ENCODE assay signal across 8 cellular contexts in the genomic region with DNA sequence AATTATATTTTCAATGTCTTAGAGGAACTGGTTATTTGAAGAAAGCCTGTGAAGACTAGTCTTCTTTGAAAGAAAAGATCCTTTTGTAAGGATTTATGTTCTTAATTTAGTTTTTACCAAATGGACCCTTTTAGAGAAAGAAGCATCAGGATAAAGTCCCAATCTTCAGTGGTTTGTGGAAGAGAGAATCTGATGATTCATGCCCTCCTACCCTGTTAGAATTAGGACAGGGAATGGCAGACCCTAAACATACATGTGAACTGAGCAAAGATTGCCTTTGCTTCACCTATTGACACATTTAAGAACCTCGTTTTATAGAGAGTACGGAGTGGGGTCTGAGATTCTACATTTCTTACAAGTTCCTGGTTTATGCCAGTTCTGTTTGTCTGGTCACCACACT.
"Had no signal": no experiment of that assay in that cellular context is flagged by ENCODE, and none has a peak within 500 bp of the region (broad histone marks: within the 10 kb centered on the region; RNA-seq: fewer than 3 reads in every experiment).

No MANE protein-coding gene starts in this region.

- FAIRE-seq: G401.6, GM12878, GM12891, GM12892, GM18507, GM19239 had no signal

- H3K4me3 ChIP-seq: GM12878 had no signal

- ATAC-seq: GM12878 had no signal

- DNase-seq: GDM1, GF-D8 had no signal
